36 cellular contexts compared by ENCODE assay signal in the genomic region with DNA sequence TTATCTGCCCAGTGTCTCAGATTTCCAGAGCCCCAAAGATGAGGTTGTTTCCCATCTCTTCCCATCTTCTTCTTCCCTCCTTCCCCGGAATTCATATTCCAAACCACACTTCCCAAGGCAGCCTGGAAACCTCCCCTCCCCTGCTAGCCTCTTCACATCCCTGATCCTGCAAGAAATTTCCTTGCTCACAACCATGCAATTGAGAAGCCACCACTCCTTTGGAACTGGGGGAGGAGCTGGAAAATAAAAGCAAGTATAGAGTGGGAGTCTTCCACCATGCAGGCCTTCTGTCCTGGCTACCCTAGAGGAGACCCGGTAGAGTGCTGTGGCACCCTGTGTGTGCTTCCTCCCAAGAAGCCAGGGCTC. TPM values are rescaled to one million over a fixed set of nuclear protein-coding genes. Genes with fewer than 3 reads are reported as not detected.
DNase-seq lines count a peak whose midpoint lies in the region; ATAC-seq, FAIRE-seq and TF ChIP-seq lines count a peak whose summit lies in the region.
"Had no signal": no experiment of that assay in that cellular context is flagged by ENCODE, and none has a peak within 500 bp of the region (broad histone marks: within the 10 kb centered on the region; RNA-seq: fewer than 3 reads in every experiment).

No MANE protein-coding gene starts in this region.

- H2AFZ ChIP-seq in astrocyte (ENCODE audit: low read depth, low read length): no peak overlapping the region

- H3K4me1 Mint-ChIP-seq in astrocyte (ENCODE audit: low read depth, unreplicated experiment) (no peaks in the 10 kb centered on the region), neural crest cell (peaks cover 39% of the 10 kb centered on the region)
- H3K4me1 Mint-ChIP-seq: activated B cell treated with CpG ODN at 0.5 μM for 24 hours had no signal

- H3K9me3 ChIP-seq in AG04450 (ENCODE audit: control insufficient read depth, insufficient read depth, low read length) (no peaks in the 10 kb centered on the region), astrocyte (ENCODE audit: insufficient read depth, low read depth, low read length) (no peaks in the 10 kb centered on the region), iPS-15b (ENCODE audit: control insufficient read depth, insufficient read depth, low read length) (no peaks in the 10 kb centered on the region)
- H3K9me3 ChIP-seq: body of pancreas, left ventricle myocardium inferior had no signal

- FAIRE-seq in astrocyte (lab: Jason Lieb, UNC): no peak
- FAIRE-seq: urothelium cell line had no signal

- H3K4me3 Mint-ChIP-seq in astrocyte (ENCODE audit: unreplicated experiment): no peak overlapping the region
- peak overlapping the region; percentile 18 for H3K4me3 Mint-ChIP-seq in neural crest cell
- H3K4me3 Mint-ChIP-seq: activated B cell treated with CpG ODN at 0.5 μM for 24 hours; activated CD4-positive, alpha-beta T cell treated with anti-CD3 and anti-CD28 coated beads, Interleukin-2, amount 10 ng/mL, durations not matched to agents 7 days and 5 days; activated naive CD8-positive, alpha-beta T cell treated with anti-CD3 and anti-CD28 coated beads, Interleukin-2, amount 10 ng/mL, durations not matched to agents 7 days and 5 days; naive thymus-derived CD8-positive, alpha-beta T cell; stimulated activated effector memory CD8-positive, alpha-beta T cell treated with anti-CD3 and anti-CD28 coated beads, Interleukin-12 subunit alpha, Interleukin-12 subunit beta, amount 100 ng/mL, for 72 hours had no signal

- peaks cover 9% of the 10 kb centered on the region for H4K20me1 ChIP-seq in astrocyte (ENCODE audit: insufficient read depth, low read length)

- TF ChIP-seq CTCF in AG04450 (IDR thresholded peaks at IDR 0.05; ENCODE audit: low read depth, low read length) (no peak), astrocyte (IDR thresholded peaks at IDR 0.05; ENCODE audit: insufficient read depth, low read depth, low read length) (no peak), neural crest cell (conservative IDR thresholded peaks at IDR 0.05) (no peak)

- CTCF ChIA-PET in AG04450 (lab: Charles Lee): interaction anchor here (1.0 to 1.3 kb wide), 4 partner anchors 9 to 225 kb away, joined by 3 to 4 read pairs (median 3); a partner anchor contains a TSS

- peak overlapping the region; percentile 88 for H3K4me2 ChIP-seq in astrocyte (ENCODE audit: low read length)

- peak overlapping the region; percentile 32 for H3K4me3 ChIP-seq in AG04450 (ENCODE audit: low read depth, low read length)
- no peak overlapping the region for H3K4me3 ChIP-seq in astrocyte (ENCODE audit: insufficient read depth, low read depth, low read length)
- peak overlapping the region; percentile 16 for H3K4me3 ChIP-seq in iPS-15b (ENCODE audit: low read depth, low read length)
- H3K4me3 ChIP-seq: body of pancreas, left ventricle myocardium inferior, SK-N-MC had no signal

- H3K27me3 ChIP-seq in AG04450 (ENCODE audit: control insufficient read depth, insufficient read depth, low read length) (no peaks in the 10 kb centered on the region), astrocyte (ENCODE audit: insufficient read depth, low read length) (peaks cover 82% of the 10 kb centered on the region), iPS-15b (ENCODE audit: control insufficient read depth, insufficient read depth, low read length) (peaks cover 96% of the 10 kb centered on the region)

- peak overlapping the region; percentile 83 for H3K9ac ChIP-seq in astrocyte (ENCODE audit: low read length)
- H3K9ac ChIP-seq in iPS-15b (ENCODE audit: low read depth, low read length): no peak overlapping the region

- POLR2A ChIA-PET in AG04450 (lab: Yijun Ruan, JAX): interaction anchor here (1.0 to 1.6 kb wide), 3 partner anchors 8 to 21 kb away, joined by 3 to 6 read pairs (median 4); no protein-coding TSS in a partner anchor

- H3K27ac ChIP-seq in AG04450 (ENCODE audit: low read depth, low read length) (peak overlapping the region; percentile 88), astrocyte (ENCODE audit: low read depth, low read length) (peak overlapping the region; percentile 22)
- H3K27ac ChIP-seq: C4-2B, left ventricle myocardium inferior, SK-N-MC had no signal

- peaks cover 83% of the 10 kb centered on the region for H3K27me3 Mint-ChIP-seq in astrocyte (ENCODE audit: low read depth, unreplicated experiment)
- peaks cover 84% of the 10 kb centered on the region for H3K27me3 Mint-ChIP-seq in neural crest cell (ENCODE audit: low read depth)

- H3K36me3 ChIP-seq in astrocyte (ENCODE audit: insufficient read depth, low read length) (no peaks in the 10 kb centered on the region), iPS-15b (ENCODE audit: control insufficient read depth, insufficient read depth, low read length) (no peaks in the 10 kb centered on the region)
- H3K36me3 ChIP-seq: left ventricle myocardium inferior had no signal

- no peak for ATAC-seq in HG02642 (IDR thresholded peaks at IDR 0.05; ENCODE audit: poor library complexity, unreplicated experiment)
- ATAC-seq in left lobe of liver: no peak
- ATAC-seq: body of pancreas; naive thymus-derived CD8-positive, alpha-beta T cell; stimulated activated effector memory CD8-positive, alpha-beta T cell treated with anti-CD3 and anti-CD28 coated beads, Interleukin-12 subunit alpha, Interleukin-12 subunit beta, amount 100 ng/mL, for 72 hours had no signal

- H3K36me3 Mint-ChIP-seq in astrocyte (ENCODE audit: low read depth, unreplicated experiment) (peaks cover 2% of the 10 kb centered on the region), neural crest cell (ENCODE audit: low read depth) (peaks cover 2% of the 10 kb centered on the region)
- H3K36me3 Mint-ChIP-seq: naive thymus-derived CD8-positive, alpha-beta T cell; stimulated activated effector memory CD8-positive, alpha-beta T cell treated with anti-CD3 and anti-CD28 coated beads, Interleukin-12 subunit alpha, Interleukin-12 subunit beta, amount 100 ng/mL, for 72 hours had no signal

- peaks cover 51% of the 10 kb centered on the region for H3K4me1 ChIP-seq in astrocyte (ENCODE audit: insufficient read depth, low read length)
- H3K4me1 ChIP-seq in iPS-15b (ENCODE audit: control insufficient read depth, insufficient read depth, low read length): peaks cover 2% of the 10 kb centered on the region

- DNase-seq in AG04450 (ENCODE audit: low read depth, low spot score): no peak
- DNase-seq in astrocyte (ENCODE audit: low read depth): no peak
- no peak for DNase-seq in neural crest cell (ENCODE audit: low read depth, low spot score)
- DNase-seq in activated effector memory CD4-positive, alpha-beta T cell treated with Interleukin-2 at 50 U/mL for 16 hours: no peak
- DNase-seq in DMS 273 (lab: John Stamatoyannopoulos, UW; ENCODE audit: unreplicated experiment): no peak
- no peak for DNase-seq in left lobe of liver (ENCODE audit: low spot score)
- DNase-seq: activated B cell treated with CpG ODN at 0.5 μM for 24 hours; activated CD4-positive, alpha-beta T cell treated with anti-CD3 and anti-CD28 coated beads, Interleukin-2, amount 10 ng/mL, durations not matched to agents 7 days and 5 days; activated effector memory CD4-positive, alpha-beta T cell treated with anti-CD3 and anti-CD28 coated beads, Interleukin-2, amount 50 U/mL, for 16 hours; activated naive CD8-positive, alpha-beta T cell treated with anti-CD3 and anti-CD28 coated beads, Interleukin-2, amount 10 ng/mL, durations not matched to agents 7 days and 5 days; activated T-cell treated with anti-CD3 and anti-CD28 coated beads, Interleukin-2, amount 50 U/mL, for 1 hour; body of pancreas; COR-L47; dermis blood vessel endothelial cell; left ventricle myocardium inferior; NCI-H1105; NCI-H187; NCI-H2171 treated with DMSO at 0.1 percent for 48 hours; NCI-H510A had no signal

- H3K27ac Mint-ChIP-seq in astrocyte (ENCODE audit: unreplicated experiment): no peak overlapping the region
- H3K27ac Mint-ChIP-seq in neural crest cell (ENCODE audit: unreplicated experiment): no peak overlapping the region
- H3K27ac Mint-ChIP-seq: activated B cell treated with CpG ODN at 0.5 μM for 24 hours; activated CD4-positive, alpha-beta T cell treated with anti-CD3 and anti-CD28 coated beads, Interleukin-2, amount 10 ng/mL, durations not matched to agents 7 days and 5 days; naive thymus-derived CD8-positive, alpha-beta T cell had no signal

- peaks cover 93% of the 10 kb centered on the region for H3K79me2 ChIP-seq in astrocyte (ENCODE audit: insufficient read depth, low read length)

- H3K9me3 Mint-ChIP-seq in astrocyte (ENCODE audit: unreplicated experiment): peaks cover 18% of the 10 kb centered on the region
- no peaks in the 10 kb centered on the region for H3K9me3 Mint-ChIP-seq in neural crest cell
- H3K9me3 Mint-ChIP-seq: activated B cell treated with CpG ODN at 0.5 μM for 24 hours; activated CD4-positive, alpha-beta T cell treated with anti-CD3 and anti-CD28 coated beads, Interleukin-2, amount 10 ng/mL, durations not matched to agents 7 days and 5 days; activated naive CD8-positive, alpha-beta T cell treated with anti-CD3 and anti-CD28 coated beads, Interleukin-2, amount 10 ng/mL, durations not matched to agents 7 days and 5 days; naive thymus-derived CD8-positive, alpha-beta T cell; stimulated activated effector memory CD8-positive, alpha-beta T cell treated with anti-CD3 and anti-CD28 coated beads, Interleukin-12 subunit alpha, Interleukin-12 subunit beta, amount 100 ng/mL, for 72 hours had no signal

RNA-seq across cellular contexts. Expression of a gene that starts 15.5 kb away (rescaled TPM):
- 16.3 and 17.9 TPM in 2 replicates for polyA plus RNA-seq in AG04450 (2011; rRNA removed)
- 7.4 and 10.2 TPM in 2 replicates for polyA minus RNA-seq in AG04450 (2011; rRNA and poly(A)+ RNA removed)
- 0.41 and 1.8 TPM in 2 replicates for total RNA-seq in astrocyte
- total RNA-seq in neural crest cell: 60.0 and 60.9 TPM in 2 replicates
- total RNA-seq in left lobe of liver: 2.3 TPM
- total RNA-seq: osteocyte, temporal lobe had no signal

RNA-seq across cellular contexts. Expression of a gene that starts 17.7 kb away (rescaled TPM):
- 5.8 and 6.1 TPM in 2 replicates for polyA plus RNA-seq in AG04450 (2011; rRNA removed)
- polyA minus RNA-seq in AG04450 (2011; rRNA and poly(A)+ RNA removed): 8.2 and 9.9 TPM in 2 replicates
- total RNA-seq in astrocyte: not detected in 2 replicates
- total RNA-seq in neural crest cell: 4.4 and 5.0 TPM in 2 replicates
- 1.1 TPM for total RNA-seq in left lobe of liver
- total RNA-seq: osteocyte, temporal lobe had no signal

RNA-seq across cellular contexts. Expression of a gene that starts 29.6 kb away (rescaled TPM):
- polyA plus RNA-seq in AG04450 (2011; rRNA removed): 28.3 and 33.0 TPM in 2 replicates
- polyA minus RNA-seq in AG04450 (2011; rRNA and poly(A)+ RNA removed): 12.3 and 12.5 TPM in 2 replicates
- total RNA-seq in astrocyte: not detected in 2 replicates
- 21.9 and 22.8 TPM in 2 replicates for total RNA-seq in neural crest cell
- total RNA-seq in left lobe of liver: 1.9 TPM
- total RNA-seq: temporal lobe had no signal

RNA-seq across cellular contexts. Expression of a gene that starts 29.6 kb away (rescaled TPM):
- not detected in 2 replicates for polyA plus RNA-seq in AG04450 (2011; rRNA removed)
- not detected in 2 replicates for polyA minus RNA-seq in AG04450 (2011; rRNA and poly(A)+ RNA removed)
- total RNA-seq in astrocyte (not detected in 2 replicates), neural crest cell (2.7 and 3.6 TPM in 2 replicates), left lobe of liver (not detected)
- total RNA-seq: activated B cell treated with CpG ODN at 0.5 μM for 24 hours; activated CD4-positive, alpha-beta T cell treated with anti-CD3 and anti-CD28 coated beads, Interleukin-2, amount 10 ng/mL, durations not matched to agents 7 days and 5 days; activated naive CD8-positive, alpha-beta T cell treated with anti-CD3 and anti-CD28 coated beads, Interleukin-2, amount 10 ng/mL, durations not matched to agents 7 days and 5 days; body of pancreas; dermis blood vessel endothelial cell; G401; glomerular endothelial cell; HT1080; left ventricle myocardium inferior; M059J; mesenteric fat pad; naive thymus-derived CD8-positive, alpha-beta T cell; osteocyte; renal cortical epithelial cell; skeletal muscle tissue; T-helper 1 cell treated with Interleukin-12 subunit alpha and Interleukin-12 subunit beta and Interleukin-4 antibody, amounts not matched to agents 30 ng/mL and 1 ng/mL, for 36 hours; temporal lobe had no signal
- polyA plus RNA-seq: naive thymus-derived CD8-positive, alpha-beta T cell had no signal

RNA-seq across cellular contexts. Expression of a gene that starts 33.1 kb away (rescaled TPM):
- 9.4 and 9.8 TPM in 2 replicates for polyA plus RNA-seq in AG04450 (2011; rRNA removed)
- polyA minus RNA-seq in AG04450 (2011; rRNA and poly(A)+ RNA removed): 4.2 and 4.4 TPM in 2 replicates
- total RNA-seq in astrocyte: not detected in 2 replicates
- 2.3 and 2.6 TPM in 2 replicates for total RNA-seq in neural crest cell
- 0.55 TPM for total RNA-seq in left lobe of liver
- total RNA-seq: activated B cell treated with CpG ODN at 0.5 μM for 24 hours; activated CD4-positive, alpha-beta T cell treated with anti-CD3 and anti-CD28 coated beads, Interleukin-2, amount 10 ng/mL, durations not matched to agents 7 days and 5 days; activated naive CD8-positive, alpha-beta T cell treated with anti-CD3 and anti-CD28 coated beads, Interleukin-2, amount 10 ng/mL, durations not matched to agents 7 days and 5 days; G401; left ventricle myocardium inferior; naive thymus-derived CD8-positive, alpha-beta T cell; osteocyte; skeletal muscle tissue; temporal lobe had no signal
- polyA plus RNA-seq: naive thymus-derived CD8-positive, alpha-beta T cell had no signal

Comparison
In these comparisons a context has a peak if more than half of its experiments do, and no peak if none do; other contexts are left out.
1. RNA of a gene that starts 15.5 kb away (total RNA-seq): 60.0 to 60.9 TPM in neural crest cell; 2.3 TPM in left lobe of liver (single experiment) and 0.41 to 1.8 TPM in astrocyte; every median in the first group is over 10 times any median in the second.